ENCODE assay signal across 8 cellular contexts in genomic region chr1:50968884-50969610, GRCh38. TPM values are rescaled to one million over a fixed set of nuclear protein-coding genes. Genes with fewer than 3 reads are reported as not detected.
A peak's percentile ranks its signal among the peaks of the same experiment; 100 is the strongest.
DNase-seq lines count a peak whose midpoint lies in the region; ATAC-seq and TF ChIP-seq lines count a peak whose summit lies in the region.

No MANE protein-coding gene starts in this region.

- peak overlapping the region; percentile 99 for H3K9ac ChIP-seq in OCI-LY1 (ENCODE audit: low read length)

- peak; percentile 17 for ATAC-seq in HG02884 (IDR thresholded peaks at IDR 0.05; ENCODE audit: unreplicated experiment)

- H3K4me3 ChIP-seq in OCI-LY1 (ENCODE audit: low read depth, low read length, poor library complexity, severe bottlenecking) = peak overlapping the region; percentile 89

- H3K27ac Mint-ChIP-seq in glutamatergic neuron (ENCODE audit: unreplicated experiment) = peak overlapping the region; percentile 44

- peaks cover 29% of the 10 kb centered on the region for H3K4me1 ChIP-seq in OCI-LY1 (ENCODE audit: insufficient read depth, low read length, severe bottlenecking)

- H3K9me3 ChIP-seq in OCI-LY1 (ENCODE audit: low read length) = no peaks in the 10 kb centered on the region

- peak; percentile 7; the same call in 1 of the 2 replicates for TF ChIP-seq CTCF in OCI-LY1 (IDR thresholded peaks at IDR 0.05; ENCODE audit: low read length)
- no peak for TF ChIP-seq CTCF in glutamatergic neuron (IDR thresholded peaks at IDR 0.05; ENCODE audit: partially characterized antibody, unreplicated experiment)

- H3K9me2 ChIP-seq in OCI-LY1 (ENCODE audit: low read depth, low read length) = no peaks in the 10 kb centered on the region

- peaks cover 12% of the 10 kb centered on the region for H3K4me1 Mint-ChIP-seq in glutamatergic neuron (ENCODE audit: low read depth, unreplicated experiment)

- H3K79me2 ChIP-seq in OCI-LY1 (ENCODE audit: insufficient read depth, low read length) = peaks cover 51% of the 10 kb centered on the region

- H4K20me1 ChIP-seq in OCI-LY1 (ENCODE audit: insufficient read depth, low read length) = no peaks in the 10 kb centered on the region

- H3K4me2 ChIP-seq in OCI-LY1 (ENCODE audit: low read length) = peak overlapping the region; percentile 89

- no peaks in the 10 kb centered on the region for H3K36me3 Mint-ChIP-seq in glutamatergic neuron (ENCODE audit: unreplicated experiment)

- H3K4me3 Mint-ChIP-seq in glutamatergic neuron (ENCODE audit: unreplicated experiment) = peak overlapping the region; percentile 97

- no peaks in the 10 kb centered on the region for H3K27me3 ChIP-seq in OCI-LY1 (ENCODE audit: insufficient read depth, low read length)

- H3K9me3 Mint-ChIP-seq in glutamatergic neuron (ENCODE audit: unreplicated experiment) = peaks cover 4% of the 10 kb centered on the region

- peak overlapping the region; percentile 95 for H3K27ac ChIP-seq in OCI-LY1 (ENCODE audit: low read depth, low read length, poor library complexity, severe bottlenecking)

- peaks cover 15% of the 10 kb centered on the region for H3K27me3 Mint-ChIP-seq in glutamatergic neuron (ENCODE audit: unreplicated experiment)

- H3F3A ChIP-seq in OCI-LY1 (ENCODE audit: insufficient read depth, low read length) = no peaks in the 10 kb centered on the region

- H3K36me3 ChIP-seq in OCI-LY1 (ENCODE audit: insufficient read depth, low read length) = peaks cover 36% of the 10 kb centered on the region

- DNase-seq in SKM-1 treated with dmso at 0.1 percent for 144 hours (lab: John Stamatoyannopoulos, UW; ENCODE audit: unreplicated experiment) (peak; percentile 66), SKM-1 (lab: John Stamatoyannopoulos, UW; ENCODE audit: unreplicated experiment) (no peak), glutamatergic neuron (peak; percentile 42), occipital lobe (lab: John Stamatoyannopoulos, UW) (peak; percentile 50), RPMI8226 (no peak)
- DNase-seq in activated gamma-delta T cell treated with anti-CD3 and anti-CD28 coated beads, Interleukin-2, amount 50 U/mL, for 16 hours (ENCODE audit: low read depth) = peak; percentile 32

- H2AFZ ChIP-seq in OCI-LY1 (ENCODE audit: low read length) = no peak overlapping the region

RNA-seq across cellular contexts. Expression of gene CDKN2C, which starts 1.0 kb away (rescaled TPM):
- total RNA-seq in glutamatergic neuron (ENCODE audit: unreplicated experiment) (1.3 TPM), occipital lobe (7.8 TPM)

RNA-seq across cellular contexts. Expression of gene FAF1, which starts 9.0 kb away (rescaled TPM):
- total RNA-seq in glutamatergic neuron (ENCODE audit: unreplicated experiment) (57.3 TPM), occipital lobe (40.4 TPM)

Comparison
In these comparisons a context has a peak if more than half of its experiments do, and no peak if none do; other contexts are left out.
1. DNase-seq: peak in SKM-1 treated with dmso at 0.1 percent for 144 hours (single experiment), activated gamma-delta T cell treated with anti-CD3 and anti-CD28 coated beads, Interleukin-2, amount 50 U/mL, for 16 hours (single experiment), glutamatergic neuron (single experiment) and occipital lobe (single experiment); none in SKM-1 (single experiment) and RPMI8226 (single experiment).